ENCODE assay signal across 8 cellular contexts in the genomic region with DNA sequence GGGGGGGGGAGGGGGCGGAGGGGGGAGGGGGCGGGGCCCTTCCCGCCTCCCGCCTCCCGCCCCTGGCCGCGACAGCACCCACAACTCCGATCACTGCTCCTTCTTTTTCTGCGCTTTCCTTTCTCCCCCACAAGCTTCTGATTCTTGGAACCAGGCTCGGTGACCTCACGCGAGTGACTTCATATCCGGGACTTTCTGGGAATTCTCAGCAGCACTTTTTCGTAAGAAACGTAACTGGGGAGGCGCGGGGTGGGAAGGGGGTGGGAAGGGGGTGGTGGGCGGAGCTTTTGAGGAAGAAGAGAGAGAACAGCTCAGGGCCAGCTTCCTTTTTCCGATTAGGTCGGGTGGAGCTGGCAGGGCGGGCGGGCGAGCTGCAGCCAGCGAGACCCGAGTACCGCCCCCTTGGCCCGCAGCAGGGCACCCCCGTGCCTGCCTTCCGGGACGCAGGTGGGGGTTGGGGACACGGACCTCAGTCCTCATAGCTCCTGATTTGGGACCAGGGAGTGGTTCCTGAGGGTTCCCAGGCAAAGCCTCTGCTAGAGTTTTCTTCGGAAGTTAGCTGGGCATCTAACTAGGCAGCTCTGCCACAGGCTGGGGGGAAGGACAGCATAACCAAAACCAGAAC.
DNase-seq lines count a peak whose midpoint lies in the region; ATAC-seq and TF ChIP-seq lines count a peak whose summit lies in the region.

No MANE protein-coding gene starts in this region.

- H3K9me3 ChIP-seq in OCI-LY1 (ENCODE audit: low read length) = no peaks in the 10 kb centered on the region

- DNase-seq in GF-D8 (lab: John Stamatoyannopoulos, UW) (peak; percentile 76), activated T-cell treated with anti-CD3 and anti-CD28 coated beads for 24 hours (ENCODE audit: low read depth) (peak; percentile 64), epithelial cell of prostate (ENCODE audit: low read depth, low spot score) (no peak), middle frontal gyrus (ENCODE audit: extremely low spot score, low spot score) (peak; percentile 62)
- DNase-seq in stimulated activated CD8-positive, alpha-beta memory T cell treated with anti-CD3 and anti-CD28 coated beads, Interleukin-15, amount 100 ng/mL, for 4 hours (ENCODE audit: low read depth in 2 of 2) = peak; percentile 69 to 72

- no peaks in the 10 kb centered on the region for H3K36me3 ChIP-seq in OCI-LY1 (ENCODE audit: insufficient read depth, low read length)

- peaks cover 25% of the 10 kb centered on the region for H3K4me1 ChIP-seq in OCI-LY1 (ENCODE audit: insufficient read depth, low read length, severe bottlenecking)

- H3K4me2 ChIP-seq in OCI-LY1 (ENCODE audit: low read length) = peak overlapping the region; percentile 95

- H3K27ac ChIP-seq in OCI-LY1 (ENCODE audit: low read depth, low read length, poor library complexity, severe bottlenecking) (no peak overlapping the region), epithelial cell of prostate (peak overlapping the region; percentile 65)

- H3K9ac ChIP-seq in OCI-LY1 (ENCODE audit: low read length) = peak overlapping the region; percentile 66

- no peak for TF ChIP-seq CTCF in OCI-LY1 (IDR thresholded peaks at IDR 0.05; ENCODE audit: low read length)

- 0 out of 2 replicates have a peak, but pooled peaks cover 5% of the 10 kb centered on the region for H3F3A ChIP-seq in OCI-LY1 (ENCODE audit: insufficient read depth, low read length)

- no peaks in the 10 kb centered on the region for H3K9me2 ChIP-seq in OCI-LY1 (ENCODE audit: low read depth, low read length)

- peak overlapping the region; percentile 63 for H3K4me3 ChIP-seq in OCI-LY1 (ENCODE audit: low read depth, low read length, poor library complexity, severe bottlenecking)

- no peaks in the 10 kb centered on the region for H3K79me2 ChIP-seq in OCI-LY1 (ENCODE audit: insufficient read depth, low read length)

- no peaks in the 10 kb centered on the region for H4K20me1 ChIP-seq in OCI-LY1 (ENCODE audit: insufficient read depth, low read length)

- 0 out of 2 replicates have a peak overlapping the region, but pooled peaks have one; percentile 52 for H2AFZ ChIP-seq in OCI-LY1 (ENCODE audit: low read length)

- ATAC-seq in HG03045 (IDR thresholded peaks at IDR 0.05; ENCODE audit: unreplicated experiment) (peak; percentile 44), HG03342 (IDR thresholded peaks at IDR 0.05; ENCODE audit: unreplicated experiment) (no peak)

- no peaks in the 10 kb centered on the region for H3K27me3 ChIP-seq in OCI-LY1 (ENCODE audit: insufficient read depth, low read length)
